ENCODE assay signal across 22 cellular contexts in genomic region chr7:22610258-22610657, GRCh38.
DNase-seq lines count a peak whose midpoint lies in the region; ATAC-seq, FAIRE-seq and TF ChIP-seq lines count a peak whose summit lies in the region.
"Had no signal": no experiment of that assay in that cellular context is flagged by ENCODE, and none has a peak within 500 bp of the region (broad histone marks: within the 10 kb centered on the region; RNA-seq: fewer than 3 reads in every experiment).

No MANE protein-coding gene starts in this region.

- FAIRE-seq in bronchial epithelial cell (lab: Jason Lieb, UNC) (no peak), small intestine (lab: Jason Lieb, UNC) (no peak)
- FAIRE-seq: GM18507 had no signal

- no peaks in the 10 kb centered on the region for H3K4me1 Mint-ChIP-seq in activated T-helper 17 cell treated with anti-CD3 and anti-CD28 coated beads, Interleukin-2, amount 50 U/mL, for 72 hours

- peak overlapping the region; percentile 69 for H2BK20ac ChIP-seq in IMR-90 (ENCODE audit: low read depth, low read length)

- H2BK120ac ChIP-seq in IMR-90 (ENCODE audit: low read depth, low read length), result peak overlapping the region; percentile 40

- peak overlapping the region; percentile 12; the same call in 1 of the 2 replicates for H4K91ac ChIP-seq in IMR-90 (ENCODE audit: insufficient read depth, low read depth, low read length)

- H3K36me3 ChIP-seq in ACC112 (ENCODE audit: insufficient read depth, low read length) (no peaks in the 10 kb centered on the region), IMR-90 (ENCODE audit: control insufficient read depth, insufficient read depth, low read length) (no peaks in the 10 kb centered on the region), bronchial epithelial cell (ENCODE audit: control insufficient read depth, insufficient read depth, low read length) (no peaks in the 10 kb centered on the region), tibial artery (no peaks in the 10 kb centered on the region), small intestine (ENCODE audit: control insufficient read depth in 2 of 2, insufficient read depth in 2 of 2, low read length in 2 of 2) (no peaks in the 10 kb centered on the region)

- H3K9me3 Mint-ChIP-seq in activated T-helper 17 cell treated with anti-CD3 and anti-CD28 coated beads, Interleukin-2, amount 50 U/mL, for 72 hours, result no peaks in the 10 kb centered on the region
- H3K9me3 Mint-ChIP-seq: IgD-negative memory B cell had no signal

- H3K9ac ChIP-seq in IMR-90 (ENCODE audit: low read depth, low read length), result no peak overlapping the region
- H3K9ac ChIP-seq: KMS-11 had no signal

- H3K56ac ChIP-seq in IMR-90 (ENCODE audit: extremely low read depth, insufficient read depth, low read length), result no peak overlapping the region

- peaks cover 22% of the 10 kb centered on the region for H3K27me3 Mint-ChIP-seq in activated T-helper 17 cell treated with anti-CD3 and anti-CD28 coated beads, Interleukin-2, amount 50 U/mL, for 72 hours
- H3K27me3 Mint-ChIP-seq: IgD-negative memory B cell had no signal

- peak overlapping the region; percentile 48; the same call in 1 of the 2 replicates for H2AK5ac ChIP-seq in IMR-90 (ENCODE audit: low read depth, low read length)

- no peaks in the 10 kb centered on the region for H3K79me2 ChIP-seq in ACC112 (ENCODE audit: control insufficient read depth, insufficient read depth, low read length, unreplicated experiment)

- DNase-seq in IMR-90 (no peak), bronchial epithelial cell (ENCODE audit: low read depth) (peak; percentile 7), glomerular visceral epithelial cell (ENCODE audit: extremely low spot score) (peak; percentile 22), tibial artery (no peak), SIG-M5 (lab: John Stamatoyannopoulos, UW) (no peak), small intestine (no peak)
- DNase-seq: 8988T, DMS153, DND-41, H7, NCI-H1048, NCI-H1417, NCI-H1694, NCI-H2081, NCI-H2227 treated with DMSO at 0.1 percent for 48 hours, NCI-H69, SHP77 treated with DMSO at 0.1 percent for 48 hours had no signal

- H3K27ac Mint-ChIP-seq in activated T-helper 17 cell treated with anti-CD3 and anti-CD28 coated beads, Interleukin-2, amount 50 U/mL, for 72 hours, result no peak overlapping the region
- H3K27ac Mint-ChIP-seq: IgD-negative memory B cell had no signal

- TF ChIP-seq CTCF in IMR-90 (conservative IDR thresholded peaks at IDR 0.05; ENCODE audit: low read depth, low read length), result no peak
- no peak for TF ChIP-seq CTCF in bronchial epithelial cell (IDR thresholded peaks at IDR 0.05; ENCODE audit: insufficient read depth, low read length, severe bottlenecking)
- no peak for TF ChIP-seq CTCF in tibial artery (IDR thresholded peaks at IDR 0.05)

- in situ Hi-C loops in IMR-90 (cut with MboI; ENCODE audit: low sequenced_read_pairs), result no loop called here

- H2AK9ac ChIP-seq in IMR-90 (replicated peaks; ENCODE audit: low read depth, low read length, poor library complexity), result no peak overlapping the region

- no peaks in the 10 kb centered on the region for H3K36me3 Mint-ChIP-seq in activated T-helper 17 cell treated with anti-CD3 and anti-CD28 coated beads, Interleukin-2, amount 50 U/mL, for 72 hours (ENCODE audit: low read depth)

- H3K4me3 ChIP-seq in ACC112 (ENCODE audit: low read depth, low read length) (no peak overlapping the region), IMR-90 (ENCODE audit: insufficient read depth, low read depth, low read length) (no peak overlapping the region), bronchial epithelial cell (ENCODE audit: low read depth, low read length) (no peak overlapping the region), tibial artery (no peak overlapping the region), small intestine (ENCODE audit: low read depth in 1 of 2, low read length in 2 of 2) (no peak overlapping the region)

- peak overlapping the region; percentile 45 for H2BK5ac ChIP-seq in IMR-90 (ENCODE audit: low read depth, low read length, poor library complexity, severe bottlenecking)

- H3K23ac ChIP-seq in IMR-90 (ENCODE audit: low read depth, low read length), result no peak overlapping the region

- peak overlapping the region in 1 of 2 experiments; percentile 32; a peak in 1 of 4 replicates for H4K8ac ChIP-seq in IMR-90 (ENCODE audit: low read depth in 2 of 2, low read length in 2 of 2)

- peak overlapping the region; percentile 19; the same call in 1 of the 3 replicates for H2BK15ac ChIP-seq in IMR-90 (ENCODE audit: low read depth, low read length)

- peak overlapping the region; percentile 31; the same call in 1 of the 2 replicates for H3K14ac ChIP-seq in IMR-90 (replicated peaks; ENCODE audit: low read depth, low read length)

- H3K9me3 ChIP-seq in IMR-90 (ENCODE audit: control insufficient read depth, insufficient read depth, low read length), result no peaks in the 10 kb centered on the region
- no peaks in the 10 kb centered on the region for H3K9me3 ChIP-seq in tibial artery
- peaks cover 1% of the 10 kb centered on the region for H3K9me3 ChIP-seq in small intestine (ENCODE audit: control insufficient read depth, low read depth)

- H3K4me3 Mint-ChIP-seq in activated T-helper 17 cell treated with anti-CD3 and anti-CD28 coated beads, Interleukin-2, amount 50 U/mL, for 72 hours, result no peak overlapping the region
- H3K4me3 Mint-ChIP-seq: IgD-negative memory B cell had no signal

- intact Hi-C loops in IMR-90 (cut with micrococcal nuclease), result no loop called here
- intact Hi-C loops in tibial artery (cut with DNase I; ENCODE audit: low total_unique reads), result no loop called here

- no peaks in the 10 kb centered on the region for H3K79me1 ChIP-seq in IMR-90 (ENCODE audit: low read depth in 1 of 2, low read length in 2 of 2)

- H3K27me3 ChIP-seq in ACC112 (ENCODE audit: insufficient read depth, low read length), result no peaks in the 10 kb centered on the region
- H3K27me3 ChIP-seq in IMR-90 (ENCODE audit: control insufficient read depth, insufficient read depth, low read length), result no peaks in the 10 kb centered on the region
- peaks cover 5% of the 10 kb centered on the region for H3K27me3 ChIP-seq in bronchial epithelial cell (ENCODE audit: control insufficient read depth, insufficient read depth, low read length)
- no peaks in the 10 kb centered on the region for H3K27me3 ChIP-seq in tibial artery
- no peaks in the 10 kb centered on the region for H3K27me3 ChIP-seq in small intestine (ENCODE audit: control insufficient read depth in 2 of 2, insufficient read depth in 2 of 2, low read length in 2 of 2)

- CTCF ChIA-PET in IMR-90 (lab: Yijun Ruan, JAX), result interaction anchor here (0.8 to 0.9 kb wide), 2 partner anchors 17 to 23 kb away, joined by 3 to 4 read pairs; no protein-coding TSS in a partner anchor

- no peak overlapping the region for H3K4me2 ChIP-seq in IMR-90 (ENCODE audit: low read depth, low read length)
- H3K4me2 ChIP-seq: KMS-11 had no signal

- POLR2A ChIA-PET in IMR-90 (lab: Charles Lee; ENCODE audit: unreplicated experiment), result no interaction called here

- H2AFZ ChIP-seq in ACC112 (ENCODE audit: low read length, unreplicated experiment) (no peak overlapping the region), IMR-90 (replicated peaks; ENCODE audit: low read length, poor library complexity) (no peak overlapping the region)

- dilution Hi-C loops in IMR-90 (cut with HindIII; ENCODE audit: low sequenced_read_pairs, unreplicated experiment), result no loop called here

- H3K4me1 ChIP-seq in ACC112 (ENCODE audit: control insufficient read depth, insufficient read depth, low read length, unreplicated experiment) (peaks cover 15% of the 10 kb centered on the region), IMR-90 (ENCODE audit: control insufficient read depth, insufficient read depth, low read length) (peaks cover 17% of the 10 kb centered on the region), tibial artery (no peaks in the 10 kb centered on the region), small intestine (ENCODE audit: control insufficient read depth in 2 of 2, insufficient read depth in 1 of 2, low read depth in 1 of 2, low read length in 1 of 2) (no peaks in the 10 kb centered on the region)

- peak overlapping the region; percentile 34 for H3K18ac ChIP-seq in IMR-90 (ENCODE audit: low read depth, low read length)

- peaks cover 7% of the 10 kb centered on the region for H3K9me1 ChIP-seq in IMR-90 (ENCODE audit: insufficient read depth, low read length)

- no peak for TF ChIP-seq POLR2A in IMR-90 (IDR thresholded peaks at IDR 0.05; ENCODE audit: low read depth, low read length)

- no TSS peak for BruUV-seq in IMR-90 (replicated peaks; lab: Mats Ljungman, UMichigan)

- peak overlapping the region; percentile 67 for H3K4ac ChIP-seq in IMR-90 (ENCODE audit: low read depth, low read length)

- ATAC-seq in IMR-90 (ENCODE audit: low read depth), result no peak
- ATAC-seq in activated T-helper 17 cell treated with anti-CD3 and anti-CD28 coated beads, Interleukin-2, amount 50 U/mL, for 72 hours (replicated peaks), result no peak

- H3K27ac ChIP-seq in ACC112 (ENCODE audit: low read depth, low read length), result peak overlapping the region; percentile 41; the same call in 1 of the 2 replicates
- peak overlapping the region; percentile 11; the same call in 1 of the 2 replicates for H3K27ac ChIP-seq in IMR-90 (ENCODE audit: insufficient read depth, low read length)
- no peak overlapping the region for H3K27ac ChIP-seq in tibial artery
- H3K27ac ChIP-seq in small intestine (ENCODE audit: low read depth in 1 of 2, low read length in 1 of 2), result no peak overlapping the region
- H3K27ac ChIP-seq: KMS-11 had no signal

- no peak overlapping the region for H4K5ac ChIP-seq in IMR-90 (ENCODE audit: low read depth, low read length)

- no peak for TF ChIP-seq RAD21 in IMR-90 (IDR thresholded peaks at IDR 0.05; ENCODE audit: low read length)

- 89% methylated on average over 3 of the region's 3 CpGs; no CpG with 5 or more reads in 1 of the 2 experiments for WGBS in IMR-90 (ENCODE audit: extremely low coverage in 2 of 2, insufficient read length in 1 of 2), 2 experiments
- 52 to 84% (median 61%) methylated on average over 3 of the region's 3 CpGs for WGBS in small intestine, 3 donors

- no peaks in the 10 kb centered on the region for H4K20me1 ChIP-seq in IMR-90 (ENCODE audit: insufficient read depth, low read length)

TF ChIP-seq in IMR-90, 13 proteins besides CTCF, POLR2A, EP300 and RAD21 (continues in another document):
- TF ChIP-seq MAFK (IDR thresholded peaks at IDR 0.05; ENCODE audit: low read depth, low read length), result no peak
- TF ChIP-seq SMC3 (IDR thresholded peaks at IDR 0.05; ENCODE audit: low read depth, low read length), result no peak
- no peak for TF ChIP-seq FOS (IDR thresholded peaks at IDR 0.05; ENCODE audit: low read depth, low read length)
- no peak for TF ChIP-seq CEBPB (IDR thresholded peaks at IDR 0.05; ENCODE audit: low read depth, low read length)
- no peak for TF ChIP-seq NFE2L2 (IDR thresholded peaks at IDR 0.05; ENCODE audit: low read depth, low read length)
- TF ChIP-seq USF2 (IDR thresholded peaks at IDR 0.05; ENCODE audit: low read depth, low read length), result no peak

Comparison
In these comparisons a context has a peak if more than half of its experiments do, and no peak if none do; other contexts are left out.
1. H3K27ac ChIP-seq: peak in ACC112 (single experiment) and IMR-90 (single experiment); none in tibial artery (0 of 2) and small intestine (0 of 2).
2. DNase-seq: peak in bronchial epithelial cell (single experiment) and glomerular visceral epithelial cell (single experiment); none in IMR-90 (single experiment), tibial artery (0 of 2), SIG-M5 (single experiment) and small intestine (single experiment).